1 cellular context compared by ENCODE assay signal in genomic region chr11:115555336-115556090, GRCh38.
TF ChIP-seq lines count a peak whose summit lies in the region.

No MANE protein-coding gene starts in this region.

TF ChIP-seq in H1, 55 proteins besides CTCF, POLR2A, EP300 and RAD21:
- TF ChIP-seq CBX5 (IDR thresholded peaks at IDR 0.05; ENCODE audit: low read depth, low read length) (no peak), SIRT6 (IDR thresholded peaks at IDR 0.05; ENCODE audit: low read length) (no peak), CHD2 (IDR thresholded peaks at IDR 0.05; ENCODE audit: low read length) (no peak), EGR1 (IDR thresholded peaks at IDR 0.05; ENCODE audit: borderline replicate concordance, low read depth, low read length) (no peak), TEAD4 (IDR thresholded peaks at IDR 0.05; ENCODE audit: low read depth, low read length) (no peak), KDM1A (IDR thresholded peaks at IDR 0.05; ENCODE audit: borderline replicate concordance, low read length) (no peak), SIN3A (conservative IDR thresholded peaks at IDR 0.05 in 1 of 2, IDR thresholded peaks at IDR 0.05 in 1 of 2; ENCODE audit: low read depth in 1 of 2, low read length in 2 of 2) (no peak), USF2 (IDR thresholded peaks at IDR 0.05; ENCODE audit: low read length) (no peak), RXRA (IDR thresholded peaks at IDR 0.05; ENCODE audit: insufficient read depth, low read depth, low read length) (no peak), PHF8 (conservative IDR thresholded peaks at IDR 0.05; ENCODE audit: low read depth, low read length) (no peak), MAX (IDR thresholded peaks at IDR 0.05) (no peak)
